ENCODE assay signal across 8 cellular contexts in genomic region chr15:89243046-89243690, GRCh38. TPM values are rescaled to one million over a fixed set of nuclear protein-coding genes. Genes with fewer than 3 reads are reported as not detected.
A peak's percentile ranks its signal among the peaks of the same experiment; 100 is the strongest.
DNase-seq lines count a peak whose midpoint lies in the region; ATAC-seq, FAIRE-seq and TF ChIP-seq lines count a peak whose summit lies in the region.

No MANE protein-coding gene starts in this region.

- H3K4me3 ChIP-seq in GM12878 = peak overlapping the region; percentile 87
- peak overlapping the region; percentile 90 for H3K4me3 ChIP-seq in thymus (ENCODE audit: low read length)

- no peak for TF ChIP-seq RAD21 in GM12878 (IDR thresholded peaks at IDR 0.05; ENCODE audit: insufficient read depth, low read depth, low read length)

- H3K9ac ChIP-seq in GM12878 (ENCODE audit: control insufficient read depth, insufficient read depth, low read length) = peak overlapping the region; percentile 96

- no peak for TF ChIP-seq EP300 in GM12878 (IDR thresholded peaks at IDR 0.05; ENCODE audit: borderline replicate concordance in 1 of 2, control insufficient read depth in 1 of 2, low read depth in 2 of 2, low read length in 2 of 2)

- RAD21 ChIA-PET in GM12878 (lab: Charles Lee; ENCODE audit: unreplicated experiment) = interaction anchor here (0.6 to 4.0 kb wide), 3 partner anchors 36 to 933 kb away, joined by 3 to 32 read pairs (median 4); no protein-coding TSS in a partner anchor

- TSS peak; percentile 77 for BruUV-seq in GM12878 (replicated peaks; lab: Mats Ljungman, UMichigan)

- TF ChIP-seq CTCF in GM12878 (IDR thresholded peaks at IDR 0.05 in 2 of 3, conservative IDR thresholded peaks at IDR 0.05 in 1 of 3; ENCODE audit: control insufficient read depth in 2 of 3, extremely low read depth in 1 of 3, insufficient read depth in 1 of 3, low read depth in 3 of 3, low read length in 3 of 3) = no peak

- no peaks in the 10 kb centered on the region for H4K20me1 ChIP-seq in GM12878 (ENCODE audit: control insufficient read depth, insufficient read depth)

- POLR2A ChIA-PET in GM12878 (lab: Charles Lee) = interaction anchor here (1.7 kb wide), 1 partner anchor 92 kb away, joined by 8 read pairs; the partner anchor contains the start of gene POLG

- peak overlapping the region; percentile 99 for H2AFZ ChIP-seq in GM12878 (ENCODE audit: control insufficient read depth, low read depth, low read length)

- peaks cover 10% of the 10 kb centered on the region; the same call in 1 of the 2 replicates for H3K4me1 ChIP-seq in GM12878 (ENCODE audit: control insufficient read depth, insufficient read depth, low read length)
- peaks cover 3% of the 10 kb centered on the region for H3K4me1 ChIP-seq in thymus (ENCODE audit: control insufficient read depth, insufficient read depth, low read length)

- no peaks in the 10 kb centered on the region for H3K27me3 ChIP-seq in GM12878 (replicated peaks in 1 of 2; ENCODE audit: control insufficient read depth in 2 of 2, insufficient read depth in 2 of 2, low read length in 1 of 2)
- no peaks in the 10 kb centered on the region for H3K27me3 ChIP-seq in thymus (ENCODE audit: control insufficient read depth, insufficient read depth)

- 51% methylated on average over 20 of the region's 20 CpGs for WGBS in GM12878 (ENCODE audit: insufficient coverage, insufficient replicate concordance, low lambda C conversion rate, missing lambda C conversion rate)
- WGBS in thymus = 45% methylated on average over 20 of the region's 20 CpGs

- H3K4me2 ChIP-seq in GM12878 (ENCODE audit: control insufficient read depth, insufficient read depth) = peak overlapping the region; percentile 98

- H3K36me3 ChIP-seq in GM12878 (ENCODE audit: control insufficient read depth in 2 of 2, insufficient read depth in 2 of 2, low read length in 1 of 2) (peaks cover 0 to 3% of the 10 kb centered on the region in 2 experiments; a peak in 1 of 4 replicates), thymus (ENCODE audit: control insufficient read depth, insufficient read depth) (no peaks in the 10 kb centered on the region)

- SMC1A ChIA-PET in GM12878 (lab: Charles Lee; ENCODE audit: uncharacterized antibody, unreplicated experiment) = interaction anchor here (1.1 to 2.4 kb wide), 3 partner anchors 36 to 65 kb away, joined by 3 to 17 read pairs (median 7); no protein-coding TSS in a partner anchor

- in situ Hi-C loops in GM12878 (cut with MboI) = no loop called here

- TF ChIP-seq POLR2A in GM12878 (IDR thresholded peaks at IDR 0.05; ENCODE audit: low read depth, low read length) = no peak

- FAIRE-seq in GM12878 (lab: Jason Lieb, UNC) = no peak

- CTCF ChIA-PET in GM12878 (lab: Yijun Ruan, JAX) = interaction anchor here (0.7 to 5.4 kb wide), 4 partner anchors 10 to 89 kb away, joined by 4 to 42 read pairs (median 4); no protein-coding TSS in a partner anchor

- intact Hi-C loops in GM12878 (cut with micrococcal nuclease; ENCODE audit: unreplicated experiment) (no loop called here), left colon (cut with DNase I, micrococcal nuclease) (no loop called here)

- ATAC-seq in GM12878 (no peak), left colon (no peak), HG02885 (IDR thresholded peaks at IDR 0.05; ENCODE audit: poor library complexity, unreplicated experiment) (no peak), GM18867 (IDR thresholded peaks at IDR 0.05; ENCODE audit: unreplicated experiment) (no peak)

- H3K79me2 ChIP-seq in GM12878 (ENCODE audit: control insufficient read depth, insufficient read depth, low read length) = peaks cover 32% of the 10 kb centered on the region

- no peaks in the 10 kb centered on the region for H3K9me3 ChIP-seq in GM12878 (replicated peaks; ENCODE audit: control insufficient read depth, insufficient read depth, low read length)
- no peaks in the 10 kb centered on the region for H3K9me3 ChIP-seq in thymus (ENCODE audit: control insufficient read depth)

- peak; percentile 34 for DNase-seq in activated CD4-positive, CD25-positive, alpha-beta regulatory T cell treated with anti-CD3 and anti-CD28 coated beads, Interleukin-2, amount 50 U/mL, for 72 hours
- DNase-seq in activated CD4-positive, CD25-positive, alpha-beta regulatory T cell (lab: John Stamatoyannopoulos, UW) = no peak
- DNase-seq in GM12878 (ENCODE audit: low read depth, low spot score) (no peak), left colon (peak; percentile 8 to 24), 8988T (no peak)

- H3K27ac ChIP-seq in GM12878 (ENCODE audit: control insufficient read depth, insufficient read depth) (no peak overlapping the region), thymus (ENCODE audit: low read depth) (peak overlapping the region; percentile 19)

TF ChIP-seq in GM12878, 131 proteins besides CTCF, POLR2A, EP300 and RAD21:
- no peak for TF ChIP-seq MAX (IDR thresholded peaks at IDR 0.05; ENCODE audit: low read depth, low read length)
- no peak for TF ChIP-seq IKZF2 (IDR thresholded peaks at IDR 0.05)

RNA-seq across cellular contexts. Expression of gene FANCI, which starts 0.6 kb away (rescaled TPM):
- 136 and 139 TPM in 2 replicates for total RNA-seq in GM12878 (2013; cell fraction: nucleolus; rRNA removed)
- total RNA-seq in GM12878 (2014; rRNA removed) = 69.4 and 73.0 TPM in 2 replicates
- 84.8 and 85.1 TPM in 2 replicates for total RNA-seq in GM12878 (2014; rRNA removed; fragmentation: Illumina TruSeq; extraction: Trizol)
- 110 and 114 TPM in 2 replicates for total RNA-seq in GM12878 (2021)
- 39.2 TPM for polyA plus RNA-seq in GM12878 (2011; ENCODE audit: low read depth)
- polyA plus RNA-seq in GM12878 (2011; rRNA removed) = 80.0 and 108 TPM in 2 replicates
- 40.6 TPM in 2 replicates for polyA plus RNA-seq in GM12878 (2011; cell fraction: cytosol; rRNA removed)
- polyA plus RNA-seq in GM12878 (2011; cell fraction: nucleus; rRNA removed) = 103 and 117 TPM in 2 replicates
- polyA plus RNA-seq in GM12878 (2012) = 49.6 and 52.9 TPM in 2 replicates
- polyA plus RNA-seq in GM12878 (2014; fragmentation: Illumina TruSeq; extraction: Trizol) = 89.4 and 107 TPM in 2 replicates
- 10 to 100 TPM; 38.1 to 51.0 TPM for polyA plus RNA-seq in GM12878 (2014; fragmentation: Nextera tagmentation; extraction: Ambion mirVana)
- 60.8 and 73.6 TPM in 2 replicates for polyA plus RNA-seq in GM12878 (2014; rRNA removed)
- polyA plus RNA-seq in GM12878 (2016; fragmentation: Nextera tagmentation; extraction: Ambion mirVana) = 100 to 1,000 TPM; 126 to 129 TPM
- 75.4 and 101 TPM in 2 replicates for polyA minus RNA-seq in GM12878 (2011; rRNA and poly(A)+ RNA removed)
- polyA minus RNA-seq in GM12878 (2011; cell fraction: cytosol; rRNA and poly(A)+ RNA removed) = 31.8 and 35.1 TPM in 2 replicates
- 64.9 and 74.2 TPM in 2 replicates for polyA minus RNA-seq in GM12878 (2011; cell fraction: nucleus; rRNA and poly(A)+ RNA removed)
- 10 to 100 TPM in 1 of 2 donors, 1 to 10 TPM in 1; 7.4 to 17.3 TPM for total RNA-seq in left colon
- polyA plus RNA-seq in thymus = 6.8 TPM

RNA-seq across cellular contexts. Expression of gene RLBP1, which starts 21.8 kb away (rescaled TPM):
- not detected in 2 replicates for total RNA-seq in GM12878 (2013; cell fraction: nucleolus; rRNA removed)
- total RNA-seq in GM12878 (2014; rRNA removed) = 0.06 and 0.44 TPM in 2 replicates
- not detected in 2 replicates for total RNA-seq in GM12878 (2014; rRNA removed; fragmentation: Illumina TruSeq; extraction: Trizol)
- total RNA-seq in GM12878 (2021) = not detected in 2 replicates
- polyA plus RNA-seq in GM12878 (2011; ENCODE audit: low read depth) = not detected
- polyA plus RNA-seq in GM12878 (2011; rRNA removed) = not detected in 2 replicates
- 0.03 and 0.07 TPM in 2 replicates for polyA plus RNA-seq in GM12878 (2011; cell fraction: cytosol; rRNA removed)
- not detected in 2 replicates for polyA plus RNA-seq in GM12878 (2011; cell fraction: nucleus; rRNA removed)
- not detected in 2 replicates for polyA plus RNA-seq in GM12878 (2012)
- 0.40 TPM in 1 of 2 replicates, not detected in the other for polyA plus RNA-seq in GM12878 (2014; fragmentation: Illumina TruSeq; extraction: Trizol)
- not detected for polyA plus RNA-seq in GM12878 (2014; fragmentation: Nextera tagmentation; extraction: Ambion mirVana)
- not detected in 2 replicates for polyA plus RNA-seq in GM12878 (2014; rRNA removed)
- not detected for polyA plus RNA-seq in GM12878 (2016; fragmentation: Nextera tagmentation; extraction: Ambion mirVana)
- polyA minus RNA-seq in GM12878 (2011; rRNA and poly(A)+ RNA removed) = not detected in 2 replicates
- not detected in 2 replicates for polyA minus RNA-seq in GM12878 (2011; cell fraction: cytosol; rRNA and poly(A)+ RNA removed)
- not detected in 2 replicates for polyA minus RNA-seq in GM12878 (2011; cell fraction: nucleus; rRNA and poly(A)+ RNA removed)
- not detected for total RNA-seq in left colon
- polyA plus RNA-seq in thymus = 0.32 TPM

Comparison
In these comparisons a context has a peak if more than half of its experiments do, and no peak if none do; other contexts are left out.
1. DNase-seq: peak in activated CD4-positive, CD25-positive, alpha-beta regulatory T cell treated with anti-CD3 and anti-CD28 coated beads, Interleukin-2, amount 50 U/mL, for 72 hours (single experiment) and left colon (2 of 2); none in activated CD4-positive, CD25-positive, alpha-beta regulatory T cell (0 of 4), GM12878 (single experiment) and 8988T (single experiment).